ENCODE assay signal across 17 cellular contexts in the genomic region with DNA sequence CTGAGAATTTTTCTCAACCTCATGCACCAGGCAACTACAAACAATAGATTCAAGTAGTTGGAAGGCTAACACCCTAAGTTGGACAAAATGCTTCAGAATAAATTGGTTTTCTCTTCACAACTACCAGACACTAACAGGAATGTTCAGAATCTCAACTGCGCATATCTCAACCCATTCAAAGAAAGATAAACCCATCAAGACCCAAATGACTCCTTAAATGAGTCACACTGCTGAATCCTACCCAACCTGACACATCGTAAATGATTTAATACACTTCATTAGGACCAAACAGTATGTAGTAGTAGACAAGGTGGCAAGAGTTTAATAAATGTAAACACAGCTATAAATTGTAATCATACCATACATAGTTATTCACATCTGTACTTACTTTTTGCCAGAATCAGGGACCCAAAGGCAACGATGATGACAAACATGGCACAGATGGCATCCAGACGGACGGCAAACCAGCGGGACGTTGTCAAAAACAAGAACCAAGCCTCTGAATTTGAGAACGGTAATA.
"Had no signal": no experiment of that assay in that cellular context is flagged by ENCODE, and none has a peak within 500 bp of the region (broad histone marks: within the 10 kb centered on the region; RNA-seq: fewer than 3 reads in every experiment).

No MANE protein-coding gene starts in this region.

- H3K9me3 Mint-ChIP-seq: activated naive CD8-positive, alpha-beta T cell treated with anti-CD3 and anti-CD28 coated beads, Interleukin-2, amount 10 ng/mL, durations not matched to agents 7 days and 5 days; activated T-helper 1 cell treated with anti-CD3 and anti-CD28 coated beads, Interleukin-12 subunit alpha, Interleukin-12 subunit beta, Interleukin-2, Interleukin-4 antibody, amounts not matched to agents 30 ng/mL and 10 ng/mL and 1 ng/mL, durations not matched to agents 14 hours and 24 hours and 36 hours; endodermal cell; naive thymus-derived CD8-positive, alpha-beta T cell; stimulated activated memory B cell treated with anti-CD40 and anti-IgM and Interleukin-4, amounts not matched to agents 10 μg/mL and 1 μg/mL and 100 μg/mL, for 72 hours had no signal

- H3K4me3 Mint-ChIP-seq: activated naive CD8-positive, alpha-beta T cell treated with anti-CD3 and anti-CD28 coated beads, Interleukin-2, amount 10 ng/mL, durations not matched to agents 7 days and 5 days; activated T-helper 1 cell treated with anti-CD3 and anti-CD28 coated beads, Interleukin-12 subunit alpha, Interleukin-12 subunit beta, Interleukin-2, Interleukin-4 antibody, amounts not matched to agents 30 ng/mL and 10 ng/mL and 1 ng/mL, durations not matched to agents 14 hours and 24 hours and 36 hours; endodermal cell; naive thymus-derived CD8-positive, alpha-beta T cell; stimulated activated memory B cell treated with anti-CD40 and anti-IgM and Interleukin-4, amounts not matched to agents 10 μg/mL and 1 μg/mL and 100 μg/mL, for 72 hours had no signal

- H3K27me3 Mint-ChIP-seq: activated naive CD8-positive, alpha-beta T cell treated with anti-CD3 and anti-CD28 coated beads, Interleukin-2, amount 10 ng/mL, durations not matched to agents 7 days and 5 days; naive thymus-derived CD8-positive, alpha-beta T cell; stimulated activated memory B cell treated with anti-CD40 and anti-IgM and Interleukin-4, amounts not matched to agents 10 μg/mL and 1 μg/mL and 100 μg/mL, for 72 hours had no signal

- H3K27ac ChIP-seq: ascending aorta, dorsolateral prefrontal cortex, left lung, neutrophil, thyroid gland had no signal

- H3K4me3 ChIP-seq: ascending aorta, dorsolateral prefrontal cortex, left lung, thyroid gland had no signal

- H3K4me1 Mint-ChIP-seq: activated naive CD8-positive, alpha-beta T cell treated with anti-CD3 and anti-CD28 coated beads, Interleukin-2, amount 10 ng/mL, durations not matched to agents 7 days and 5 days; endodermal cell; naive thymus-derived CD8-positive, alpha-beta T cell; stimulated activated memory B cell treated with anti-CD40 and anti-IgM and Interleukin-4, amounts not matched to agents 10 μg/mL and 1 μg/mL and 100 μg/mL, for 72 hours had no signal

- DNase-seq: activated CD4-positive, CD25-positive, alpha-beta regulatory T cell treated with anti-CD3 and anti-CD28 coated beads, Interleukin-2, amount 50 U/mL, for 72 hours; activated naive CD4-positive, alpha-beta T cell; activated naive CD8-positive, alpha-beta T cell treated with anti-CD3 and anti-CD28 coated beads, Interleukin-2, amount 10 ng/mL, durations not matched to agents 7 days and 5 days; dorsolateral prefrontal cortex; endodermal cell; hippocampal formation; kidney; left lung; mammary epithelial cell; naive thymus-derived CD8-positive, alpha-beta T cell; stimulated activated CD4-positive, alpha-beta T cell treated with anti-CD3 and anti-CD28 coated beads, Interleukin-2, amount 100 ng/mL, for 48 hours; T-helper 9 cell; thyroid gland had no signal

- H3K27me3 ChIP-seq: ascending aorta, dorsolateral prefrontal cortex, left lung, neutrophil, thyroid gland had no signal

- H3K4me1 ChIP-seq: ascending aorta, left lung, thyroid gland had no signal

- H3K9me3 ChIP-seq: ascending aorta, left lung, neutrophil, thyroid gland had no signal

- H3K36me3 ChIP-seq: neutrophil, thyroid gland had no signal

- H3K27ac Mint-ChIP-seq: activated naive CD8-positive, alpha-beta T cell treated with anti-CD3 and anti-CD28 coated beads, Interleukin-2, amount 10 ng/mL, durations not matched to agents 7 days and 5 days; activated T-helper 1 cell treated with anti-CD3 and anti-CD28 coated beads, Interleukin-12 subunit alpha, Interleukin-12 subunit beta, Interleukin-2, Interleukin-4 antibody, amounts not matched to agents 30 ng/mL and 10 ng/mL and 1 ng/mL, durations not matched to agents 14 hours and 24 hours and 36 hours; endodermal cell; naive thymus-derived CD8-positive, alpha-beta T cell; stimulated activated memory B cell treated with anti-CD40 and anti-IgM and Interleukin-4, amounts not matched to agents 10 μg/mL and 1 μg/mL and 100 μg/mL, for 72 hours had no signal

- ATAC-seq: left lung; naive thymus-derived CD8-positive, alpha-beta T cell; stimulated activated memory B cell treated with anti-CD40 and anti-IgM and Interleukin-4, amounts not matched to agents 10 μg/mL and 1 μg/mL and 100 μg/mL, for 72 hours had no signal
